In the genomic region with DNA sequence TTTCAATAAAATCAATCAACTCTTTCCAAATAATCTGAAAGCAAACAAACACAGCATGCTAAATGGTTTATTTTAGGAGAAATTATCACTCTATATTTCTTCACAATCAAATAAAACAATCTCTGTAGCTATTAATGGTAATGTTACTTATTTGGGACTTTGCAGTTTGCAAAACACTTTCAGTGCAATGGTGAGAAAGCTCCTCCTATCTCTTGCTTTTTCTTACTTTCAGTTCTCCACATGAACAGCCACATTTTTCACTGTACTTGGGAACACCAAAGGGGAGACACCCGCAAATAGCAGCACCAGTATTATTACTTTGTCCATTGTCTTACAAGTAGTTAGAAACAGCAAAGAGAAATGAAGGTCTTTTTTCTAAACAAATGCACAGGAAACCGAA, we compare ENCODE assay signal across 2 cellular contexts.
TF ChIP-seq lines count a peak whose summit lies in the region.

No MANE protein-coding gene starts in this region.

TF ChIP-seq in liver, 16 proteins besides CTCF, POLR2A, EP300 and RAD21 (continued from another document):
- TF ChIP-seq, protein P1, sequence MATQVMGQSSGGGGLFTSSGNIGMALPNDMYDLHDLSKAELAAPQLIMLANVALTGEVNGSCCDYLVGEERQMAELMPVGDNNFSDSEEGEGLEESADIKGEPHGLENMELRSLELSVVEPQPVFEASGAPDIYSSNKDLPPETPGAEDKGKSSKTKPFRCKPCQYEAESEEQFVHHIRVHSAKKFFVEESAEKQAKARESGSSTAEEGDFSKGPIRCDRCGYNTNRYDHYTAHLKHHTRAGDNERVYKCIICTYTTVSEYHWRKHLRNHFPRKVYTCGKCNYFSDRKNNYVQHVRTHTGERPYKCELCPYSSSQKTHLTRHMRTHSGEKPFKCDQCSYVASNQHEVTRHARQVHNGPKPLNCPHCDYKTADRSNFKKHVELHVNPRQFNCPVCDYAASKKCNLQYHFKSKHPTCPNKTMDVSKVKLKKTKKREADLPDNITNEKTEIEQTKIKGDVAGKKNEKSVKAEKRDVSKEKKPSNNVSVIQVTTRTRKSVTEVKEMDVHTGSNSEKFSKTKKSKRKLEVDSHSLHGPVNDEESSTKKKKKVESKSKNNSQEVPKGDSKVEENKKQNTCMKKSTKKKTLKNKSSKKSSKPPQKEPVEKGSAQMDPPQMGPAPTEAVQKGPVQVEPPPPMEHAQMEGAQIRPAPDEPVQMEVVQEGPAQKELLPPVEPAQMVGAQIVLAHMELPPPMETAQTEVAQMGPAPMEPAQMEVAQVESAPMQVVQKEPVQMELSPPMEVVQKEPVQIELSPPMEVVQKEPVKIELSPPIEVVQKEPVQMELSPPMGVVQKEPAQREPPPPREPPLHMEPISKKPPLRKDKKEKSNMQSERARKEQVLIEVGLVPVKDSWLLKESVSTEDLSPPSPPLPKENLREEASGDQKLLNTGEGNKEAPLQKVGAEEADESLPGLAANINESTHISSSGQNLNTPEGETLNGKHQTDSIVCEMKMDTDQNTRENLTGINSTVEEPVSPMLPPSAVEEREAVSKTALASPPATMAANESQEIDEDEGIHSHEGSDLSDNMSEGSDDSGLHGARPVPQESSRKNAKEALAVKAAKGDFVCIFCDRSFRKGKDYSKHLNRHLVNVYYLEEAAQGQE (IDR thresholded peaks at IDR 0.05) = no peak
- TF ChIP-seq EGR1 (IDR thresholded peaks at IDR 0.05; ENCODE audit: low read depth in 2 of 2) (no peak), RXRA (IDR thresholded peaks at IDR 0.05) (no peak)

TF ChIP-seq in HepG2, 621 proteins besides CTCF, POLR2A, EP300 and RAD21 (continued from another document):
- TF ChIP-seq, protein P2, sequence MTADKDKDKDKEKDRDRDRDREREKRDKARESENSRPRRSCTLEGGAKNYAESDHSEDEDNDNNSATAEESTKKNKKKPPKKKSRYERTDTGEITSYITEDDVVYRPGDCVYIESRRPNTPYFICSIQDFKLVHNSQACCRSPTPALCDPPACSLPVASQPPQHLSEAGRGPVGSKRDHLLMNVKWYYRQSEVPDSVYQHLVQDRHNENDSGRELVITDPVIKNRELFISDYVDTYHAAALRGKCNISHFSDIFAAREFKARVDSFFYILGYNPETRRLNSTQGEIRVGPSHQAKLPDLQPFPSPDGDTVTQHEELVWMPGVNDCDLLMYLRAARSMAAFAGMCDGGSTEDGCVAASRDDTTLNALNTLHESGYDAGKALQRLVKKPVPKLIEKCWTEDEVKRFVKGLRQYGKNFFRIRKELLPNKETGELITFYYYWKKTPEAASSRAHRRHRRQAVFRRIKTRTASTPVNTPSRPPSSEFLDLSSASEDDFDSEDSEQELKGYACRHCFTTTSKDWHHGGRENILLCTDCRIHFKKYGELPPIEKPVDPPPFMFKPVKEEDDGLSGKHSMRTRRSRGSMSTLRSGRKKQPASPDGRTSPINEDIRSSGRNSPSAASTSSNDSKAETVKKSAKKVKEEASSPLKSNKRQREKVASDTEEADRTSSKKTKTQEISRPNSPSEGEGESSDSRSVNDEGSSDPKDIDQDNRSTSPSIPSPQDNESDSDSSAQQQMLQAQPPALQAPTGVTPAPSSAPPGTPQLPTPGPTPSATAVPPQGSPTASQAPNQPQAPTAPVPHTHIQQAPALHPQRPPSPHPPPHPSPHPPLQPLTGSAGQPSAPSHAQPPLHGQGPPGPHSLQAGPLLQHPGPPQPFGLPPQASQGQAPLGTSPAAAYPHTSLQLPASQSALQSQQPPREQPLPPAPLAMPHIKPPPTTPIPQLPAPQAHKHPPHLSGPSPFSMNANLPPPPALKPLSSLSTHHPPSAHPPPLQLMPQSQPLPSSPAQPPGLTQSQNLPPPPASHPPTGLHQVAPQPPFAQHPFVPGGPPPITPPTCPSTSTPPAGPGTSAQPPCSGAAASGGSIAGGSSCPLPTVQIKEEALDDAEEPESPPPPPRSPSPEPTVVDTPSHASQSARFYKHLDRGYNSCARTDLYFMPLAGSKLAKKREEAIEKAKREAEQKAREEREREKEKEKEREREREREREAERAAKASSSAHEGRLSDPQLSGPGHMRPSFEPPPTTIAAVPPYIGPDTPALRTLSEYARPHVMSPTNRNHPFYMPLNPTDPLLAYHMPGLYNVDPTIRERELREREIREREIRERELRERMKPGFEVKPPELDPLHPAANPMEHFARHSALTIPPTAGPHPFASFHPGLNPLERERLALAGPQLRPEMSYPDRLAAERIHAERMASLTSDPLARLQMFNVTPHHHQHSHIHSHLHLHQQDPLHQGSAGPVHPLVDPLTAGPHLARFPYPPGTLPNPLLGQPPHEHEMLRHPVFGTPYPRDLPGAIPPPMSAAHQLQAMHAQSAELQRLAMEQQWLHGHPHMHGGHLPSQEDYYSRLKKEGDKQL (CRISPR knock-in tag; IDR thresholded peaks at IDR 0.05; ENCODE audit: low read depth) = no peak
- no peak for TF ChIP-seq NFIB (CRISPR knock-in tag; IDR thresholded peaks at IDR 0.05; ENCODE audit: borderline replicate concordance)
- no peak for TF ChIP-seq ZNF337 (CRISPR knock-in tag; IDR thresholded peaks at IDR 0.05; ENCODE audit: borderline replicate concordance, low read depth)
- TF ChIP-seq, protein P3, sequence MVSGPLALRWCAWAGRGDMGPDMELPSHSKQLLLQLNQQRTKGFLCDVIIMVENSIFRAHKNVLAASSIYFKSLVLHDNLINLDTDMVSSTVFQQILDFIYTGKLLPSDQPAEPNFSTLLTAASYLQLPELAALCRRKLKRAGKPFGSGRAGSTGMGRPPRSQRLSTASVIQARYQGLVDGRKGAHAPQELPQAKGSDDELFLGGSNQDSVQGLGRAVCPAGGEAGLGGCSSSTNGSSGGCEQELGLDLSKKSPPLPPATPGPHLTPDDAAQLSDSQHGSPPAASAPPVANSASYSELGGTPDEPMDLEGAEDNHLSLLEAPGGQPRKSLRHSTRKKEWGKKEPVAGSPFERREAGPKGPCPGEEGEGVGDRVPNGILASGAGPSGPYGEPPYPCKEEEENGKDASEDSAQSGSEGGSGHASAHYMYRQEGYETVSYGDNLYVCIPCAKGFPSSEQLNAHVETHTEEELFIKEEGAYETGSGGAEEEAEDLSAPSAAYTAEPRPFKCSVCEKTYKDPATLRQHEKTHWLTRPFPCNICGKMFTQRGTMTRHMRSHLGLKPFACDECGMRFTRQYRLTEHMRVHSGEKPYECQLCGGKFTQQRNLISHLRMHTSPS (CRISPR knock-in tag; IDR thresholded peaks at IDR 0.05; ENCODE audit: low read depth) = no peak
TF ChIP-seq in HepG2: peak in this region for 0.
